1 cellular context compared by ENCODE assay signal in genomic region chr6:149060985-149061760, GRCh38.
TF ChIP-seq lines count a peak whose summit lies in the region.

No MANE protein-coding gene starts in this region.

TF ChIP-seq in HEK293, 187 proteins besides CTCF, POLR2A, EP300 and RAD21 (continued from another document):
- TF ChIP-seq ZNF398 (tag by site-specific recombination; IDR thresholded peaks at IDR 0.05) (0 out of 2 replicates have a peak, but pooled peaks have one; percentile 10), KLF10 (tag by site-specific recombination; IDR thresholded peaks at IDR 0.05) (peak; percentile 37; the same call in 1 of the 2 replicates), ZNF248 (tag by site-specific recombination; IDR thresholded peaks at IDR 0.05) (no peak), TRIM28 (IDR thresholded peaks at IDR 0.05; ENCODE audit: borderline replicate concordance, low read length) (peak; percentile 64), YY2 (tag by site-specific recombination; IDR thresholded peaks at IDR 0.05) (no peak), ZNF350 (tag by site-specific recombination; IDR thresholded peaks at IDR 0.05) (peak; percentile 74; the same call in 1 of the 2 replicates), REST (tag by site-specific recombination; IDR thresholded peaks at IDR 0.05) (0 out of 2 replicates have a peak, but pooled peaks have one; percentile 14), ZBTB20 (tag by site-specific recombination; IDR thresholded peaks at IDR 0.05) (peak; percentile 75; the same call in 1 of the 2 replicates), ZNF449 (tag by site-specific recombination; IDR thresholded peaks at IDR 0.05) (peak; percentile 36; the same call in 1 of the 2 replicates), PRDM6 (tag by site-specific recombination; IDR thresholded peaks at IDR 0.05) (peak; percentile 79), GFI1B (tag by site-specific recombination; IDR thresholded peaks at IDR 0.05) (peak; percentile 89; the same call in 1 of the 2 replicates), ZNF2 (tag by site-specific recombination; IDR thresholded peaks at IDR 0.05) (0 out of 2 replicates have a peak, but pooled peaks have one; percentile 32), ZNF629 (tag by site-specific recombination; IDR thresholded peaks at IDR 0.05) (0 out of 2 replicates have a peak, but pooled peaks have one; percentile 29), ZSCAN30 (tag by site-specific recombination; IDR thresholded peaks at IDR 0.05) (peak; percentile 74), PBX3 (CRISPR knock-in tag; IDR thresholded peaks at IDR 0.05) (no peak), ZNF645 (tag by site-specific recombination; IDR thresholded peaks at IDR 0.05) (no peak), ZNF677 (tag by site-specific recombination; IDR thresholded peaks at IDR 0.05) (0 out of 2 replicates have a peak, but pooled peaks have one; percentile 6), SP7 (tag by site-specific recombination; IDR thresholded peaks at IDR 0.05) (peak; percentile 52), ZNF214 (tag by site-specific recombination; IDR thresholded peaks at IDR 0.05; ENCODE audit: borderline replicate concordance) (0 out of 2 replicates have a peak, but pooled peaks have one; percentile 24), FEZF1 (tag by site-specific recombination; IDR thresholded peaks at IDR 0.05) (0 out of 2 replicates have a peak, but pooled peaks have one; percentile 33), WT1 (tag by site-specific recombination; IDR thresholded peaks at IDR 0.05) (peak; percentile 77), ZNF18 (tag by site-specific recombination; IDR thresholded peaks at IDR 0.05) (peak; percentile 92)
